Comparison of ENCODE assay signal across 1 cellular context in the genomic region with DNA sequence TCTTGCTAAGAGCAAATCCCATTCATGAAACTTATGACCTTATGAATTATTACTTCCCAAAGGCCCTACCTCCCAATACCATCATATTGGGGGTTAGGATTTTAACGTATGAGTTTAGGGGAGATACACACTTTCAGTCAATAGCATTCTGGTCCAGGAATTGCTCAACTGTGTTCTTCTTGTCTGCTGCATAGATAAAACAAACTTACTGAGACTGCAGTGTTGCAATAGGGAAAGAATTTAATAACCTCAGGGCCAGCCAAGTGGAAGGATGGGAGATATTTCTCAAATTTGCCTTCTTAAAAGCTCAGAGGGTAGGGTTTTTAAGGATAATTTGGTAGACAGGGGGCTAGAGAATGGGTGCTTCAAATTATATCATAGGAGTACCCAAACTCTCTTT.
TF ChIP-seq lines count a peak whose summit lies in the region.

No MANE protein-coding gene starts in this region.

TF ChIP-seq in SK-N-SH, 30 proteins besides CTCF, POLR2A, EP300 and RAD21 (continued from another document):
- TF ChIP-seq, protein P1, sequence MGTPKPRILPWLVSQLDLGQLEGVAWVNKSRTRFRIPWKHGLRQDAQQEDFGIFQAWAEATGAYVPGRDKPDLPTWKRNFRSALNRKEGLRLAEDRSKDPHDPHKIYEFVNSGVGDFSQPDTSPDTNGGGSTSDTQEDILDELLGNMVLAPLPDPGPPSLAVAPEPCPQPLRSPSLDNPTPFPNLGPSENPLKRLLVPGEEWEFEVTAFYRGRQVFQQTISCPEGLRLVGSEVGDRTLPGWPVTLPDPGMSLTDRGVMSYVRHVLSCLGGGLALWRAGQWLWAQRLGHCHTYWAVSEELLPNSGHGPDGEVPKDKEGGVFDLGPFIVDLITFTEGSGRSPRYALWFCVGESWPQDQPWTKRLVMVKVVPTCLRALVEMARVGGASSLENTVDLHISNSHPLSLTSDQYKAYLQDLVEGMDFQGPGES (IDR thresholded peaks at IDR 0.05; ENCODE audit: low read depth, low read length), result no peak
- TF ChIP-seq FOSL2 (IDR thresholded peaks at IDR 0.05; ENCODE audit: borderline replicate concordance, low read depth) (no peak), POLR2AphosphoS5 (IDR thresholded peaks at IDR 0.05; ENCODE audit: low read depth, low read length) (no peak), FOXM1 (IDR thresholded peaks at IDR 0.05; ENCODE audit: low read depth) (no peak), RCOR1 (IDR thresholded peaks at IDR 0.05; ENCODE audit: low read length) (no peak), ELF1 (IDR thresholded peaks at IDR 0.05) (no peak), SMC3 (IDR thresholded peaks at IDR 0.05; ENCODE audit: low read depth, low read length) (no peak)
- TF ChIP-seq, protein P2, sequence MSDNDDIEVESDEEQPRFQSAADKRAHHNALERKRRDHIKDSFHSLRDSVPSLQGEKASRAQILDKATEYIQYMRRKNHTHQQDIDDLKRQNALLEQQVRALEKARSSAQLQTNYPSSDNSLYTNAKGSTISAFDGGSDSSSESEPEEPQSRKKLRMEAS (IDR thresholded peaks at IDR 0.05; ENCODE audit: low read depth), result no peak
- TF ChIP-seq, protein P3, sequence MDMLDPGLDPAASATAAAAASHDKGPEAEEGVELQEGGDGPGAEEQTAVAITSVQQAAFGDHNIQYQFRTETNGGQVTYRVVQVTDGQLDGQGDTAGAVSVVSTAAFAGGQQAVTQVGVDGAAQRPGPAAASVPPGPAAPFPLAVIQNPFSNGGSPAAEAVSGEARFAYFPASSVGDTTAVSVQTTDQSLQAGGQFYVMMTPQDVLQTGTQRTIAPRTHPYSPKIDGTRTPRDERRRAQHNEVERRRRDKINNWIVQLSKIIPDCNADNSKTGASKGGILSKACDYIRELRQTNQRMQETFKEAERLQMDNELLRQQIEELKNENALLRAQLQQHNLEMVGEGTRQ (IDR thresholded peaks at IDR 0.05; ENCODE audit: borderline replicate concordance, low read depth, low read length), result no peak
- TF ChIP-seq, protein P4, sequence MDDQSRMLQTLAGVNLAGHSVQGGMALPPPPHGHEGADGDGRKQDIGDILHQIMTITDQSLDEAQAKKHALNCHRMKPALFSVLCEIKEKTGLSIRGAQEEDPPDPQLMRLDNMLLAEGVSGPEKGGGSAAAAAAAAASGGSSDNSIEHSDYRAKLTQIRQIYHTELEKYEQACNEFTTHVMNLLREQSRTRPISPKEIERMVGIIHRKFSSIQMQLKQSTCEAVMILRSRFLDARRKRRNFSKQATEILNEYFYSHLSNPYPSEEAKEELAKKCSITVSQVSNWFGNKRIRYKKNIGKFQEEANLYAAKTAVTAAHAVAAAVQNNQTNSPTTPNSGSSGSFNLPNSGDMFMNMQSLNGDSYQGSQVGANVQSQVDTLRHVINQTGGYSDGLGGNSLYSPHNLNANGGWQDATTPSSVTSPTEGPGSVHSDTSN (IDR thresholded peaks at IDR 0.05), result no peak
- TF ChIP-seq, protein P5, sequence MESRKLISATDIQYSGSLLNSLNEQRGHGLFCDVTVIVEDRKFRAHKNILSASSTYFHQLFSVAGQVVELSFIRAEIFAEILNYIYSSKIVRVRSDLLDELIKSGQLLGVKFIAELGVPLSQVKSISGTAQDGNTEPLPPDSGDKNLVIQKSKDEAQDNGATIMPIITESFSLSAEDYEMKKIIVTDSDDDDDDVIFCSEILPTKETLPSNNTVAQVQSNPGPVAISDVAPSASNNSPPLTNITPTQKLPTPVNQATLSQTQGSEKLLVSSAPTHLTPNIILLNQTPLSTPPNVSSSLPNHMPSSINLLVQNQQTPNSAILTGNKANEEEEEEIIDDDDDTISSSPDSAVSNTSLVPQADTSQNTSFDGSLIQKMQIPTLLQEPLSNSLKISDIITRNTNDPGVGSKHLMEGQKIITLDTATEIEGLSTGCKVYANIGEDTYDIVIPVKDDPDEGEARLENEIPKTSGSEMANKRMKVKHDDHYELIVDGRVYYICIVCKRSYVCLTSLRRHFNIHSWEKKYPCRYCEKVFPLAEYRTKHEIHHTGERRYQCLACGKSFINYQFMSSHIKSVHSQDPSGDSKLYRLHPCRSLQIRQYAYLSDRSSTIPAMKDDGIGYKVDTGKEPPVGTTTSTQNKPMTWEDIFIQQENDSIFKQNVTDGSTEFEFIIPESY (IDR thresholded peaks at IDR 0.05; ENCODE audit: borderline replicate concordance, low read depth), result no peak
